Comparison of ENCODE assay signal across 8 cellular contexts in the genomic region with DNA sequence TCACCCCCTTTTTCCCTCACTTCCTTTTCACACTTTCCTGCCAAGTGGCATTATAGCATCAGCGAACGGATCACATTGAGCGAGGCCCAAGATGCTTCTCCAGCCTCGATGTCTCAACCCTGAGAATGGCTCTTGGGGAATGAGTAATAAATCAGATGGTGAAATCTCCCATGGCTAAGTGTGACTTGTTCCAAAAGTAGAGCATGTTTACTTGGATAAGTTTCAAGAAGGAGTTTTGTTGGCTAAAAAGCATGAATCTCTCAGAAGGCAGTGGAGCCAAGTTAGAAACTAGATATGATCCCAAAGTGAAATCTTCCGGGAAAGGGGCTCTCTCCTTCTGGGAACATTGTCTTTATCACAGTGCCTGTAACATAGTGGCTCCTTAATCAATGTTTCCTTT.
DNase-seq lines count a peak whose midpoint lies in the region; ATAC-seq lines count a peak whose summit lies in the region.
"Had no signal": no experiment of that assay in that cellular context is flagged by ENCODE, and none has a peak within 500 bp of the region (broad histone marks: within the 10 kb centered on the region; RNA-seq: fewer than 3 reads in every experiment).

No MANE protein-coding gene starts in this region.

- H3K36me3 ChIP-seq in adipocyte (ENCODE audit: control insufficient read depth, insufficient read depth, low read length, severe bottlenecking) (no peaks in the 10 kb centered on the region), stomach smooth muscle (ENCODE audit: control insufficient read depth in 2 of 2, insufficient read depth in 2 of 2, low read length in 2 of 2) (no peaks in the 10 kb centered on the region)

- H3K4me1 ChIP-seq in adipocyte (ENCODE audit: control insufficient read depth, insufficient read depth, low read length): peaks cover 69% of the 10 kb centered on the region
- peaks cover 9% of the 10 kb centered on the region for H3K4me1 ChIP-seq in stomach smooth muscle (ENCODE audit: control insufficient read depth, insufficient read depth, low read length)

- peak; percentile 80 to 92 for ATAC-seq in left cardiac atrium
- no peak for ATAC-seq in left lobe of liver
- ATAC-seq in HG02759 (IDR thresholded peaks at IDR 0.05; ENCODE audit: unreplicated experiment): no peak

- peak overlapping the region; percentile 53 for H3K4me3 ChIP-seq in adipocyte (ENCODE audit: low read length)
- H3K4me3 ChIP-seq in stomach smooth muscle (ENCODE audit: low read length in 2 of 2): no peak overlapping the region

- H3K9me3 ChIP-seq in adipocyte (ENCODE audit: control insufficient read depth, low read length) (no peaks in the 10 kb centered on the region), stomach smooth muscle (ENCODE audit: control insufficient read depth in 2 of 2, low read length in 2 of 2) (peaks cover 4 to 5% of the 10 kb centered on the region in 2 donors)

- DNase-seq in HS-27A (ENCODE audit: low read depth) (peak; percentile 88), adipocyte (ENCODE audit: low read depth) (peak; percentile 96), left cardiac atrium (peak; percentile 51), left lobe of liver (ENCODE audit: low spot score) (no peak)
- no peak for DNase-seq in activated effector memory CD4-positive, alpha-beta T cell treated with Interleukin-2 at 50 U/mL for 16 hours
- DNase-seq: NCI-H2029 treated with DMSO at 0.1 percent for 48 hours had no signal

- intact Hi-C loops in left cardiac atrium (cut with DNase I): no loop called here

- H3K27ac ChIP-seq in stomach smooth muscle (ENCODE audit: low read length): peak overlapping the region; percentile 32

- H3K27me3 ChIP-seq in adipocyte (replicated peaks; ENCODE audit: control insufficient read depth, insufficient read depth, low read length): no peaks in the 10 kb centered on the region
- no peaks in the 10 kb centered on the region for H3K27me3 ChIP-seq in stomach smooth muscle (ENCODE audit: control insufficient read depth in 1 of 2, insufficient read depth in 2 of 2, low read length in 2 of 2)

- peak overlapping the region; percentile 84 for H3K9ac ChIP-seq in adipocyte (ENCODE audit: low read length)
- no peak overlapping the region for H3K9ac ChIP-seq in stomach smooth muscle (ENCODE audit: low read length in 2 of 2)

Comparison
In these comparisons a context has a peak if more than half of its experiments do, and no peak if none do; other contexts are left out.
1. DNase-seq: peak in HS-27A (single experiment), adipocyte (single experiment) and left cardiac atrium (single experiment); none in activated effector memory CD4-positive, alpha-beta T cell treated with Interleukin-2 at 50 U/mL for 16 hours (single experiment) and left lobe of liver (single experiment).
2. ATAC-seq: peak in left cardiac atrium (2 of 2); none in left lobe of liver (single experiment) and HG02759 (single experiment).